1 cellular context compared by ENCODE assay signal in the genomic region with DNA sequence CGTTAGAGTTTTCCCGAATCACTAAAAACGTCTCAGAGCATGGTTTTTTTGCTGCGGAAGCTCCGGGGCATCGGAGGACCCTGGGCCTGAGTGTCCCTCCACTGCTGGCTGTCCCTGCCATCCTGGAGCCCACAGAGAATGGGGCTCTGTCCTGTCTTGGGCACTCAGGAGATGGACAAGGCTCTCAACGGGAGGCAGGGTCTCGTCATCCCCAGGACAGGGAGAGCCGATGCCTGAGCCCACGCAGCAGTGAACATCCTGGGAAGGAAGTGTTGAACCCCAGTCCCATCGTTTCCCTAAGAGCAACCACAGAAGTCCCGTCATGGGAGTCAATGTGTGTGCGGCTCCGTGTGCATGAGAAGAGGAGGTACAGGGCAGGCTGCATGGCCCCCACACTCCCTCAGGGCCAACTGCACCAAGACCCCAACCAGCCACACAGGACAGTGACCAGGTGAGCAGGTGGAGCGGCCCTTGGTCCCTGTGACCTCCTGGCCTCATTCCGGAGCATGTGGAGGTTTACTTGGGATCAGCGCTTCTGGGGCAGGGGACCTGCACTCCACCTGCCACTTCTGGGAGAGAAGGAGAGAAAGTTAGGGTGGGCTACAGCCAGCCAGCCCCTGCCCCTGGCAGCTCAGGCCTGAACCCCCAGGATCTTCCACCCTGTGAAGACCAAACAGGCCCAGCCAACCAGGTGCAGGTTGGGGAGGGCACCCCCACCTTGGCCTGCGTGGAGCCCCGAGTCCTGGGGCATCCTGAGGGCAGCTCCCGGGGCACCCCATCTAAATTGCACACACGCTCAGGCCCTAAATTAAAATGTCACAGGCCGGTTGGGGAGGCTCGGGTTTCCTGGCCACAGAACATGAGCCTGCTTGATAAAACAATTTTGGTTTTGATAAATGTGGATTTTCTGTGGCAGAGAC.
TF ChIP-seq lines count a peak whose summit lies in the region.

No MANE protein-coding gene starts in this region.

TF ChIP-seq in H1, 55 proteins besides CTCF, POLR2A, EP300 and RAD21:
- no peak for TF ChIP-seq SIN3A (conservative IDR thresholded peaks at IDR 0.05 in 1 of 2, IDR thresholded peaks at IDR 0.05 in 1 of 2; ENCODE audit: low read depth in 1 of 2, low read length in 2 of 2)
- no peak for TF ChIP-seq PHF8 (conservative IDR thresholded peaks at IDR 0.05; ENCODE audit: low read depth, low read length)
- TF ChIP-seq RBBP5 (IDR thresholded peaks at IDR 0.05; ENCODE audit: borderline replicate concordance, low read depth, low read length): no peak
- TF ChIP-seq TAF7 (optimal IDR thresholded peaks at IDR 0.05; ENCODE audit: borderline replicate concordance, low read depth, low read length): no peak
TF ChIP-seq in H1: peak in this region for 0.
